ENCODE assay signal across 8 cellular contexts in the genomic region with DNA sequence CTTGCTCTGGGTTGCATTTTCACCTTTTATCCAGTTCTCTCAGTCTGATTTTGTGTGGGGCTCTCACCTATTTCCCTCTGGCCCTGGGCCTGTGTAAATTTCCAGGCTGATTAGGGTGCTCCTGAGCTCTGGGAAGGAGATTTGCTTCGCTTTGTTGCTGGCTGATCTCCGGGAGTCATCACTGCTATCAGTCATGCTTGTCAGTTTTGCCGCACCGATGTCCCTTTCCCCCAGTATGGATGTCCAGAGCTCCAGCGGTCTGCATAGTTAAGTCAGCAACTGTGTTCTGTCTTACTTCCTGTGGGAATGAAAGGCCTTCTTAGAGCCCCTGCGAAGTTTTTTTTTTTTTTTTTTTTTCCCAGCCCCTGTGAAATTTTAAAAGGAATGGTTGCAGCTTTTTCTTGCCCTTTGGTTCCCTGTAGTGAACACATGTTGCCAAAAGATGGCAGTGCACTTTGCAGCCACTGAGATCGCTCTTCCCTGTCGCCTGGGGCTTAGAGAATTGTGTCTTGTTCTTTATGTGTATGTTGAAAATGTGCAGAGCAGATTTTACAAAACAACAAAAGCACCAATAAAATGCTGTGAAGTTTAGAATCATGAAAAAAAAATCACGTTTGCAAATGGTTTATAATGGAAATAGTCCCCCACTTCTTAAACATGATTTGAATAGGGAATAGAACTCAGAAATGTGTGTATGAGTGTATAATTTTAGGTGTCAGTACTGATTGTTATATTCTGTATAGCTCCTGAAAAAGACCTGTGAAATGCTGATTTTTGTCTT.
DNase-seq lines count a peak whose midpoint lies in the region; ATAC-seq and TF ChIP-seq lines count a peak whose summit lies in the region.

No MANE protein-coding gene starts in this region.

- H3K27me3 ChIP-seq in HAP-1 (ENCODE audit: low read depth) (peaks cover 11% of the 10 kb centered on the region), Panc1 (ENCODE audit: control insufficient read depth, insufficient read depth, low read length) (no peaks in the 10 kb centered on the region; the same call in 1 of the 2 replicates), mucosa of stomach (ENCODE audit: control insufficient read depth, insufficient read depth, low read length) (no peaks in the 10 kb centered on the region)

- in situ Hi-C loops in HAP-1 (cut with MboI; ENCODE audit: low sequenced_read_pairs) (no loop called here), Panc1 (cut with HindIII; ENCODE audit: low pct_unique_long_range_greater_than_20kb, low sequenced_read_pairs) (no loop called here)

- ATAC-seq in Panc1 = no peak
- no peak for ATAC-seq in HG02938 (IDR thresholded peaks at IDR 0.05; ENCODE audit: unreplicated experiment)
- ATAC-seq in stimulated activated naive CD8-positive, alpha-beta T cell treated with anti-CD3 and anti-CD28 coated beads, Interleukin-15, Interleukin-2, amounts not matched to agents 100 U/mL and 50 U/mL, for 24 hours = no peak

- H3K27ac ChIP-seq in Panc1 (ENCODE audit: low read length) = no peak overlapping the region

- H3K9ac ChIP-seq in mucosa of stomach (ENCODE audit: low read length) = peak overlapping the region; percentile 7

- H3K4me3 ChIP-seq in HAP-1 (no peak overlapping the region), Panc1 (ENCODE audit: low read depth in 2 of 2, low read length in 2 of 2) (no peak overlapping the region), mucosa of stomach (ENCODE audit: low read length) (no peak overlapping the region)

- CTCF ChIA-PET in Panc1 (lab: Charles Lee) = no interaction called here

- H3K36me3 ChIP-seq in HAP-1 (replicated peaks) (no peaks in the 10 kb centered on the region), Panc1 (ENCODE audit: control insufficient read depth, insufficient read depth, low read length) (no peaks in the 10 kb centered on the region), mucosa of stomach (ENCODE audit: control insufficient read depth, insufficient read depth, low read length) (no peaks in the 10 kb centered on the region)

- H3K4me1 ChIP-seq in HAP-1 = no peaks in the 10 kb centered on the region
- H3K4me1 ChIP-seq in Panc1 (ENCODE audit: control insufficient read depth, insufficient read depth, low read length) = no peaks in the 10 kb centered on the region
- H3K4me1 ChIP-seq in mucosa of stomach (ENCODE audit: control insufficient read depth, insufficient read depth, low read length) = peaks cover 31% of the 10 kb centered on the region

- H3K9me3 ChIP-seq in HAP-1 = no peaks in the 10 kb centered on the region
- H3K9me3 ChIP-seq in Panc1 (ENCODE audit: control insufficient read depth, insufficient read depth, low read depth, low read length) = no peaks in the 10 kb centered on the region
- H3K9me3 ChIP-seq in mucosa of stomach (ENCODE audit: control insufficient read depth, low read length) = no peaks in the 10 kb centered on the region

- POLR2A ChIA-PET in Panc1 (lab: Charles Lee) = no interaction called here

- DNase-seq in DMS53 (lab: John Stamatoyannopoulos, UW) (peak; percentile 64), HAP-1 (ENCODE audit: low spot score in 2 of 2) (peak; percentile 45 to 57), Panc1 (ENCODE audit: low read depth, low spot score) (peak; percentile 13), epidermal melanocyte (ENCODE audit: insufficient read length, low spot score) (peak; percentile 81)
- DNase-seq in activated CD8-positive, alpha-beta memory T cell treated with anti-CD3 and anti-CD28 coated beads, Interleukin-2, amount 50 U/mL, for 48 hours = no peak
- DNase-seq in stimulated activated naive CD8-positive, alpha-beta T cell treated with anti-CD3 and anti-CD28 coated beads, Interleukin-15, Interleukin-2, amounts not matched to agents 100 U/mL and 50 U/mL, for 24 hours = no peak

- intact Hi-C loops in Panc1 (cut with micrococcal nuclease; ENCODE audit: unreplicated experiment) = loop anchor here (5.0 kb wide), 1 partner anchor 483 kb away; no protein-coding TSS in a partner anchor

- no TSS peak for BruUV-seq in Panc1 (replicated peaks; lab: Mats Ljungman, UMichigan)

- peak; percentile 75 for TF ChIP-seq CTCF in Panc1 (IDR thresholded peaks at IDR 0.05)

Comparison
In these comparisons a context has a peak if more than half of its experiments do, and no peak if none do; other contexts are left out.
1. DNase-seq: peak in DMS53 (single experiment), HAP-1 (2 of 2), Panc1 (single experiment) and epidermal melanocyte (single experiment); none in activated CD8-positive, alpha-beta memory T cell treated with anti-CD3 and anti-CD28 coated beads, Interleukin-2, amount 50 U/mL, for 48 hours (single experiment) and stimulated activated naive CD8-positive, alpha-beta T cell treated with anti-CD3 and anti-CD28 coated beads, Interleukin-15, Interleukin-2, amounts not matched to agents 100 U/mL and 50 U/mL, for 24 hours (single experiment).